8 cellular contexts compared by ENCODE assay signal in the genomic region with DNA sequence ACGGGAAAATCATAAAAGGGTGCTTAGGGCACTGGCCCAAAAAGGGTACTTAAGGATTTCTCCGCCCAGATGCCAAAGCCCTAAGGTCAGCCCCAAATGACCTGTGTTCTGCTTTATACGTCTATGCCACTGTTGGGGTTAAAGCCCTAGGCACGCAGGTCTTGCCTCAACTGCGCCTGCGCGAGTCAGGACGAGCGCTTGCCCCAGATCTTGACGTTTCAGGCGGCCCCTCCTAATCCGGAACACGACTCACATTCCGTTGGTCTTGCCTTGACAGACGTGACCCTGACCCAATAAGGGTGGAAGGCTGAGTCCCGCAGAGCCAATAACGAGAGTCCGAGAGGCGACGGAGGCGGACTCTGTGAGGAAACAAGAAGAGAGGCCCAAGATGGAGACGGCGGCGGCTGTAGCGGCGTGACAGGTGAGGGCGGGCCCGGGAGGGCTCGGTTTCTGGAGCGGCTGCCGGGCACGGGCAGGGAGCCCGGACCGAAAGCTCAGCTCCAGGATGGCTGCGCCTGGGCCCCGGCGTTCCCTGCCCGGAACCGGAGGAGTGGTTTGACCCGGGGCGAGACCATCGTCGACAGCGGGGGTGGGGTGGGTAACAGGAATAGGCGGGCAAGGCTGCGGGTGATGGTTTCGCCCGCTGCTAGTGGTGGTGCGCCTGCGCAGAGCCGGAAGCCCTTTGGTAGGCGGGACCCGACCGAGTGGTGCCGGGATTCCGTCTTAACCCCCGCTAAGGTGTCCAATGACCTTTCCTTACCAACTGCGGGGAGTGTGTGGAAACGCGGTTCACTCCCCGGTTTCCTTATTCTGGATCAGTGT. TPM values are rescaled to one million over a fixed set of nuclear protein-coding genes. Genes with fewer than 3 reads are reported as not detected.
DNase-seq lines count a peak whose midpoint lies in the region; ATAC-seq and TF ChIP-seq lines count a peak whose summit lies in the region.

Gene ARAF (plus strand): TSS at position 375 of the 822 bp plus-strand sequence. CDS start 1,763 bp downstream, outside the sequence.

- H3K9me2 ChIP-seq in PC-3 (replicated peaks; ENCODE audit: low read length): no peaks in the 10 kb centered on the region

- no TSS peak for BruUV-seq in PC-3 (replicated peaks; lab: Mats Ljungman, UMichigan)

- H3K36me3 ChIP-seq in PC-3 (ENCODE audit: low read depth, low read length) (peaks cover 23% of the 10 kb centered on the region), mucosa of descending colon (ENCODE audit: low read depth) (no peaks in the 10 kb centered on the region)

- peak; percentile 92 for DNase-seq in DMS114 treated with DMSO at 0.1 percent for 48 hours (lab: John Stamatoyannopoulos, UW; ENCODE audit: unreplicated experiment)
- DNase-seq in PC-3: peak; percentile 99
- DNase-seq in activated T-cell treated with anti-CD3 and anti-CD28 coated beads for 48 hours (ENCODE audit: low read depth): peak; percentile 89
- DNase-seq in epithelial cell of esophagus (ENCODE audit: low read depth): peak; percentile 98
- peak; percentile 94 to 97 (median 95) for DNase-seq in mucosa of descending colon
- peak; percentile 87 for DNase-seq in stimulated activated CD8-positive, alpha-beta memory T cell treated with anti-CD3 and anti-CD28 coated beads, Interleukin-4, amount 100 ng/mL, for 24 hours (ENCODE audit: low read depth)

- TF ChIP-seq CTCF in PC-3 (conservative IDR thresholded peaks at IDR 0.05; ENCODE audit: low read depth, low read length) (no peak), epithelial cell of esophagus (IDR thresholded peaks at IDR 0.05; ENCODE audit: insufficient read depth, low read depth, low read length, missing control alignments) (no peak), mucosa of descending colon (IDR thresholded peaks at IDR 0.05) (no peak)

- H3K4me1 ChIP-seq in PC-3 (ENCODE audit: insufficient read depth, low read length) (peaks cover 32% of the 10 kb centered on the region), mucosa of descending colon (ENCODE audit: low read depth) (peaks cover 6% of the 10 kb centered on the region)

- POLR2A ChIA-PET in PC-3 (lab: Charles Lee; ENCODE audit: unreplicated experiment): no interaction called here

- TF ChIP-seq EP300 in Ishikawa (IDR thresholded peaks at IDR 0.05; ENCODE audit: borderline replicate concordance): no peak

- H3K4me3 ChIP-seq in PC-3 (ENCODE audit: low read length) (peak within 1 kb of the TSS; percentile 99), epithelial cell of esophagus (ENCODE audit: low read length) (peak within 1 kb of the TSS; percentile 67), mucosa of descending colon (peak within 1 kb of the TSS; percentile 17)

- no peak for TF ChIP-seq RAD21 in Ishikawa (IDR thresholded peaks at IDR 0.05; ENCODE audit: low read depth)

- H3K9me3 ChIP-seq in PC-3 (ENCODE audit: low read length): no peaks in the 10 kb centered on the region
- no peaks in the 10 kb centered on the region for H3K9me3 ChIP-seq in mucosa of descending colon

- H3K9ac ChIP-seq in PC-3 (ENCODE audit: low read length): peak within 1 kb of the TSS; percentile 91

- intact Hi-C loops in PC-3 (cut with micrococcal nuclease): loop anchor here (2.0 kb wide), 1 partner anchor 90 kb away; the partner anchor contains the start of gene ELK1
- intact Hi-C loops in mucosa of descending colon (cut with DNase I, micrococcal nuclease): no loop called here

- H3K27ac ChIP-seq in PC-3 (ENCODE audit: low read length): peak within 1 kb of the TSS; percentile 81

- H3K27me3 ChIP-seq in PC-3 (ENCODE audit: low read length): no peaks in the 10 kb centered on the region

- H3F3A ChIP-seq in PC-3 (ENCODE audit: low read length, unreplicated experiment): no peaks in the 10 kb centered on the region

- CTCF ChIA-PET in PC-3 (lab: Charles Lee): no interaction called here

- ATAC-seq in GM21576 (IDR thresholded peaks at IDR 0.05; ENCODE audit: unreplicated experiment): peak; percentile 88
- peak; percentile 87 for ATAC-seq in PC-3
- ATAC-seq in mucosa of descending colon: peak; percentile 92

- peak within 1 kb of the TSS; percentile 88 for H2AFZ ChIP-seq in PC-3 (ENCODE audit: low read length)

- peaks cover 38% of the 10 kb centered on the region for H3K79me2 ChIP-seq in PC-3 (ENCODE audit: low read length)

- peak within 1 kb of the TSS; percentile 99 for H3K4me2 ChIP-seq in PC-3 (ENCODE audit: low read length)

- no peaks in the 10 kb centered on the region for H4K20me1 ChIP-seq in PC-3 (ENCODE audit: low read length)

TF ChIP-seq in Ishikawa, 13 proteins besides CTCF, POLR2A, EP300 and RAD21:
- TF ChIP-seq TAF1 (IDR thresholded peaks at IDR 0.05; ENCODE audit: low read depth) (peak; percentile 80), MAX (IDR thresholded peaks at IDR 0.05) (peak; percentile 70), EGR1 (IDR thresholded peaks at IDR 0.05) (0 out of 2 replicates have a peak, but pooled peaks have one; percentile 14), CREB1 (IDR thresholded peaks at IDR 0.05; ENCODE audit: low read depth) (peak; percentile 39; the same call in 1 of the 2 replicates), CEBPB (IDR thresholded peaks at IDR 0.05) (no peak), ZBTB7A (IDR thresholded peaks at IDR 0.05; ENCODE audit: low read depth) (no peak), YY1 (IDR thresholded peaks at IDR 0.05; ENCODE audit: low read depth) (peak; percentile 85), TCF12 (IDR thresholded peaks at IDR 0.05; ENCODE audit: low read depth) (no peak), FOXM1 (IDR thresholded peaks at IDR 0.05; ENCODE audit: borderline replicate concordance, low read depth) (no peak), REST (IDR thresholded peaks at IDR 0.05; ENCODE audit: low read depth) (no peak), TEAD4 (IDR thresholded peaks at IDR 0.05) (peak; percentile 21; the same call in 1 of the 2 replicates)
- TF ChIP-seq, protein P1, sequence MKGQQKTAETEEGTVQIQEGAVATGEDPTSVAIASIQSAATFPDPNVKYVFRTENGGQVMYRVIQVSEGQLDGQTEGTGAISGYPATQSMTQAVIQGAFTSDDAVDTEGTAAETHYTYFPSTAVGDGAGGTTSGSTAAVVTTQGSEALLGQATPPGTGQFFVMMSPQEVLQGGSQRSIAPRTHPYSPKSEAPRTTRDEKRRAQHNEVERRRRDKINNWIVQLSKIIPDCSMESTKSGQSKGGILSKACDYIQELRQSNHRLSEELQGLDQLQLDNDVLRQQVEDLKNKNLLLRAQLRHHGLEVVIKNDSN (IDR thresholded peaks at IDR 0.05): no peak

RNA-seq across cellular contexts. Expression of gene ARAF, which starts in this region (rescaled TPM):
- 52.6 and 77.1 TPM in 2 replicates for total RNA-seq in PC-3 (2014; rRNA removed)
- total RNA-seq in mucosa of descending colon: 100 to 1,000 TPM in 1 of 3 donors, 10 to 100 TPM in 2; 82.1 to 108 (median 90.1) TPM

Comparison
In these comparisons a context has a peak if more than half of its experiments do, and no peak if none do; other contexts are left out.
1. Peak in every context shown above with its lines: DNase-seq, ATAC-seq, H3K4me3 ChIP-seq and H3K27ac ChIP-seq.
2. H3K4me3 ChIP-seq: peak in every context shown above with its lines; median percentile 99 in PC-3; 67 in epithelial cell of esophagus; 17 in mucosa of descending colon.